Comparison of ENCODE assay signal across 8 cellular contexts in genomic region chr14:20683896-20684661, GRCh38. TPM values are rescaled to one million over a fixed set of nuclear protein-coding genes. Genes with fewer than 3 reads are reported as not detected.
A peak's percentile ranks its signal among the peaks of the same experiment; 100 is the strongest.
DNase-seq lines count a peak whose midpoint lies in the region; TF ChIP-seq lines count a peak whose summit lies in the region.

A gene with protein sequence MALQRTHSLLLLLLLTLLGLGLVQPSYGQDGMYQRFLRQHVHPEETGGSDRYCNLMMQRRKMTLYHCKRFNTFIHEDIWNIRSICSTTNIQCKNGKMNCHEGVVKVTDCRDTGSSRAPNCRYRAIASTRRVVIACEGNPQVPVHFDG (plus strand): TSS chr14:20684560. CDS start chr14:20699372, 14,812 bp downstream.

- no peak for TF ChIP-seq EP300 in transverse colon (IDR thresholded peaks at IDR 0.05; ENCODE audit: low read depth)

- in situ Hi-C loops in transverse colon (cut with MboI; ENCODE audit: low pct_ligation_motif_present in 1 of 4, low pct_unique_long_range_greater_than_20kb in 1 of 4, low sequenced_read_pairs in 3 of 4): loop anchor here in 3 of 4 donors (10.0 to 25.0 kb wide), 6 partner anchors 69 to 359 kb away; partner anchors contain the start of genes CCNB1IP1 (in 2 of the 3), APEX1 (in 1 of the 3), METTL17 (in 1 of the 3) and OSGEP (in 1 of the 3)

- peaks cover 0 to 5% (median 0%) of the 10 kb centered on the region in 3 donors for H3K36me3 Mint-ChIP-seq in CD8-positive, alpha-beta memory T cell
- no peaks in the 10 kb centered on the region for H3K36me3 Mint-ChIP-seq in progenitor cell of endocrine pancreas (ENCODE audit: insufficient read depth)

- WGBS in adrenal gland, 4 donors: 0% methylated on average over 18 to 42 of the region's 42 CpGs
- 1 to 2% methylated on average over 7 to 34 of the region's 42 CpGs for WGBS in transverse colon (ENCODE audit: low coverage in 1 of 2), 2 donors

- TF ChIP-seq CTCF in GM20000 (IDR thresholded peaks at IDR 0.05; ENCODE audit: extremely low read depth, missing control alignments) (no peak), KMS-11 (conservative IDR thresholded peaks at IDR 0.05; ENCODE audit: low read depth, low read length) (no peak), adrenal gland (IDR thresholded peaks at IDR 0.05) (peak in 1 of 6 experiments; percentile 31), left ventricle myocardium inferior (IDR thresholded peaks at IDR 0.05; ENCODE audit: borderline replicate concordance) (no peak), progenitor cell of endocrine pancreas (IDR thresholded peaks at IDR 0.05; ENCODE audit: unreplicated experiment) (no peak), transverse colon (IDR thresholded peaks at IDR 0.05) (peak in 1 of 5 experiments; percentile 12)

- peaks cover 0 to 4% of the 10 kb centered on the region in 2 donors for H3K27me3 Mint-ChIP-seq in CD8-positive, alpha-beta memory T cell
- H3K27me3 Mint-ChIP-seq in progenitor cell of endocrine pancreas: no peaks in the 10 kb centered on the region

- TF ChIP-seq POLR2A in adrenal gland (IDR thresholded peaks at IDR 0.05): peak in 1 of 2 donors; percentile 20
- TF ChIP-seq POLR2A in transverse colon (IDR thresholded peaks at IDR 0.05): peak; percentile 89

- H3K4me1 ChIP-seq in CD8-positive, alpha-beta memory T cell (ENCODE audit: insufficient read depth, low read length): peaks cover 25% of the 10 kb centered on the region
- peaks cover 14% of the 10 kb centered on the region for H3K4me1 ChIP-seq in KMS-11 (ENCODE audit: low read depth, poor library complexity, severe bottlenecking)
- H3K4me1 ChIP-seq in adrenal gland (replicated peaks in 1 of 2): peaks cover 11 to 21% of the 10 kb centered on the region in 2 donors
- peaks cover 70% of the 10 kb centered on the region for H3K4me1 ChIP-seq in left ventricle myocardium inferior
- H3K4me1 ChIP-seq in transverse colon: peaks cover 17 to 66% (median 49%) of the 10 kb centered on the region in 4 donors

- no peaks in the 10 kb centered on the region for H3K9me3 Mint-ChIP-seq in CD8-positive, alpha-beta memory T cell
- H3K9me3 Mint-ChIP-seq in progenitor cell of endocrine pancreas (ENCODE audit: low read depth): no peaks in the 10 kb centered on the region

- H3K4me1 Mint-ChIP-seq in CD8-positive, alpha-beta memory T cell: peaks cover 6 to 10% (median 9%) of the 10 kb centered on the region in 3 donors
- H3K4me1 Mint-ChIP-seq in progenitor cell of endocrine pancreas (ENCODE audit: low read depth): peaks cover 48% of the 10 kb centered on the region

- H3K27me3 ChIP-seq in CD8-positive, alpha-beta memory T cell (ENCODE audit: insufficient read depth, low read length, poor library complexity, severe bottlenecking): no peaks in the 10 kb centered on the region
- H3K27me3 ChIP-seq in KMS-11 (ENCODE audit: insufficient read depth, low read depth) (no peaks in the 10 kb centered on the region), adrenal gland (no peaks in the 10 kb centered on the region), left ventricle myocardium inferior (ENCODE audit: low read depth) (no peaks in the 10 kb centered on the region), transverse colon (no peaks in the 10 kb centered on the region)

- peak within 1 kb of the TSS; percentile 97 for H3K4me3 ChIP-seq in CD8-positive, alpha-beta memory T cell (ENCODE audit: low read length)
- no peak within 1 kb of the TSS for H3K4me3 ChIP-seq in KMS-11 (IDR thresholded peaks at IDR 0.05; ENCODE audit: insufficient read depth, low read depth, low read length)
- peak within 1 kb of the TSS; percentile 2 to 66 (median 41) for H3K4me3 ChIP-seq in adrenal gland
- peak within 1 kb of the TSS; percentile 87 for H3K4me3 ChIP-seq in left ventricle myocardium inferior
- peak within 1 kb of the TSS; percentile 61 to 87 (median 69) for H3K4me3 ChIP-seq in transverse colon

- peak within 1 kb of the TSS in 5 of 8 donors; percentile 30 to 93 (median 55) for H3K27ac Mint-ChIP-seq in CD8-positive, alpha-beta memory T cell
- H3K27ac Mint-ChIP-seq in progenitor cell of endocrine pancreas: peak within 1 kb of the TSS; percentile 88

- H4K20me1 ChIP-seq in KMS-11 (ENCODE audit: insufficient read depth): no peaks in the 10 kb centered on the region

- H2AFZ ChIP-seq in KMS-11 (ENCODE audit: low read depth): peak within 1 kb of the TSS; percentile 71

- H3K4me2 ChIP-seq in KMS-11: peak within 1 kb of the TSS; percentile 81

- H3K4me3 Mint-ChIP-seq in CD8-positive, alpha-beta memory T cell: no peak within 1 kb of the TSS
- H3K4me3 Mint-ChIP-seq in progenitor cell of endocrine pancreas (ENCODE audit: low read depth): no peak within 1 kb of the TSS

- POLR2A ChIA-PET in CD8-positive, alpha-beta memory T cell (lab: Charles Lee): interaction anchor here (0.7 to 4.4 kb wide), 5 partner anchors 21 to 341 kb away, joined by 3 to 31 read pairs (median 7); partner anchors contain the start of genes PARP2 and PIP4P1

- intact Hi-C loops in adrenal gland (cut with DNase I): loop anchor here (2.0 to 10.0 kb wide), 3 partner anchors 71 to 359 kb away; no protein-coding TSS in a partner anchor
- intact Hi-C loops in left ventricle myocardium inferior (cut with micrococcal nuclease): loop anchor here (5.0 kb wide), 2 partner anchors 72 to 352 kb away; partner anchors contain the start of gene CCNB1IP1
- intact Hi-C loops in transverse colon (cut with DNase I; ENCODE audit: low total_unique reads): loop anchor here (2.0 to 5.0 kb wide), 3 partner anchors 71 to 873 kb away; partner anchors contain the start of gene PARP2

- peak within 1 kb of the TSS; percentile 81; the same call in 1 of the 2 replicates for H3K9ac ChIP-seq in KMS-11

- H3K9me3 ChIP-seq in CD8-positive, alpha-beta memory T cell (ENCODE audit: low read length): no peaks in the 10 kb centered on the region
- no peaks in the 10 kb centered on the region for H3K9me3 ChIP-seq in adrenal gland (replicated peaks in 1 of 3)
- no peaks in the 10 kb centered on the region for H3K9me3 ChIP-seq in left ventricle myocardium inferior (replicated peaks)
- no peaks in the 10 kb centered on the region for H3K9me3 ChIP-seq in transverse colon

- peak; percentile 64 to 88 (median 82) for DNase-seq in CD8-positive, alpha-beta memory T cell
- peak; percentile 75 for DNase-seq in GM20000 (ENCODE audit: low spot score)
- peak; percentile 72 for DNase-seq in T follicular helper cell (ENCODE audit: low read depth)
- peak; percentile 69 to 91 (median 78) for DNase-seq in adrenal gland
- peak; percentile 85 for DNase-seq in left ventricle myocardium inferior
- peak; percentile 66 for DNase-seq in progenitor cell of endocrine pancreas (ENCODE audit: low spot score, unreplicated experiment)
- DNase-seq in transverse colon: peak; percentile 95

- no peaks in the 10 kb centered on the region for H3K79me2 ChIP-seq in KMS-11 (ENCODE audit: insufficient read depth, low read depth)

- H3K27ac ChIP-seq in CD8-positive, alpha-beta memory T cell (ENCODE audit: low read depth, low read length): peak within 1 kb of the TSS; percentile 96
- H3K27ac ChIP-seq in KMS-11 (peak within 1 kb of the TSS; percentile 86), adrenal gland (peak within 1 kb of the TSS; percentile 95 to 100 (median 100)), left ventricle myocardium inferior (replicated peaks) (peak within 1 kb of the TSS; percentile 100), transverse colon (peak within 1 kb of the TSS; percentile 99 to 100 (median 100))

- CTCF ChIA-PET in CD8-positive, alpha-beta memory T cell (lab: Charles Lee): interaction anchor here (0.9 to 4.7 kb wide), 8 partner anchors 21 to 356 kb away, joined by 3 to 34 read pairs (median 8); partner anchors contain the start of gene PARP2

- no peaks in the 10 kb centered on the region for H3K36me3 ChIP-seq in CD8-positive, alpha-beta memory T cell (ENCODE audit: insufficient read depth, low read length)
- H3K36me3 ChIP-seq in KMS-11 (ENCODE audit: insufficient read depth) (no peaks in the 10 kb centered on the region), adrenal gland (replicated peaks in 1 of 2) (no peaks in the 10 kb centered on the region), left ventricle myocardium inferior (no peaks in the 10 kb centered on the region), transverse colon (no peaks in the 10 kb centered on the region)

RNA-seq across cellular contexts. Expression of the gene that starts here (rescaled TPM):
- under 1 TPM in 1 of 2 experiments, not detected in 1; 0.57 TPM for total RNA-seq in CD8-positive, alpha-beta memory T cell
- 2.3 TPM for polyA plus RNA-seq in CD8-positive, alpha-beta memory T cell
- total RNA-seq in adrenal gland (10 to 100 TPM in 2 of 8 donors, 1 to 10 TPM in 6; 2.3 to 24.9 (median 7.8) TPM), left ventricle myocardium inferior (9.0 TPM), progenitor cell of endocrine pancreas (5.7 TPM in 2 replicates), transverse colon (10 to 100 TPM; 24.7 to 78.9 (median 76.5) TPM)
- 10 to 100 TPM in 1 of 3 donors, 1 to 10 TPM in 2; 6.0 to 12.7 (median 9.8) TPM for polyA plus RNA-seq in adrenal gland
